Comparison of ENCODE assay signal across 8 cellular contexts in genomic region chr4:77599378-77599777, GRCh38. TPM values are rescaled to one million over a fixed set of nuclear protein-coding genes. Genes with fewer than 3 reads are reported as not detected.
DNase-seq lines count a peak whose midpoint lies in the region; ATAC-seq lines count a peak whose summit lies in the region.

No MANE protein-coding gene starts in this region.

- peak overlapping the region in 1 of 2 donors; percentile 79 for H3K27ac Mint-ChIP-seq in stimulated activated naive CD8-positive, alpha-beta T cell treated with anti-CD3 and anti-CD28 coated beads, Interleukin-15, amount 100 ng/mL, for 72 hours

- H3K4me1 Mint-ChIP-seq in stimulated activated naive CD8-positive, alpha-beta T cell treated with anti-CD3 and anti-CD28 coated beads, Interleukin-15, amount 100 ng/mL, for 72 hours, result peaks cover 26% of the 10 kb centered on the region

- peak; percentile 32 for DNase-seq in stimulated activated naive CD8-positive, alpha-beta T cell treated with anti-CD3 and anti-CD28 coated beads, Interleukin-15, Interleukin-2, amounts not matched to agents 100 U/mL and 50 U/mL, for 24 hours
- DNase-seq in stimulated activated naive CD8-positive, alpha-beta T cell treated with anti-CD3 and anti-CD28 coated beads, Interleukin-15, amount 100 ng/mL, for 72 hours, result no peak
- DNase-seq in NCI-H526 treated with DMSO at 0.1 percent for 48 hours (lab: John Stamatoyannopoulos, UW), result peak; percentile 17
- peak; percentile 7 to 41 for DNase-seq in dermis microvascular lymphatic vessel endothelial cell (ENCODE audit: low read depth in 2 of 2)
- DNase-seq in pons (ENCODE audit: low spot score), result peak; percentile 11
- DNase-seq in central memory CD4-positive, alpha-beta T cell, result no peak
- DNase-seq in activated CD4-positive, alpha-beta T cell treated with anti-CD3 and anti-CD28 coated beads for 1 hour, result no peak

- no peak overlapping the region for H3K4me3 Mint-ChIP-seq in stimulated activated naive CD8-positive, alpha-beta T cell treated with anti-CD3 and anti-CD28 coated beads, Interleukin-15, amount 100 ng/mL, for 72 hours

- peaks cover 0 to 12% of the 10 kb centered on the region in 2 donors for H3K9me3 Mint-ChIP-seq in stimulated activated naive CD8-positive, alpha-beta T cell treated with anti-CD3 and anti-CD28 coated beads, Interleukin-15, amount 100 ng/mL, for 72 hours

- no peak for ATAC-seq in stimulated activated naive CD8-positive, alpha-beta T cell treated with anti-CD3 and anti-CD28 coated beads, Interleukin-15, Interleukin-2, amounts not matched to agents 100 U/mL and 50 U/mL, for 24 hours
- ATAC-seq in stimulated activated naive CD8-positive, alpha-beta T cell treated with anti-CD3 and anti-CD28 coated beads, Interleukin-15, amount 100 ng/mL, for 72 hours, result no peak
- no peak for ATAC-seq in GM21526 (IDR thresholded peaks at IDR 0.05; ENCODE audit: low FRiP score, unreplicated experiment)

- H3K27me3 Mint-ChIP-seq in stimulated activated naive CD8-positive, alpha-beta T cell treated with anti-CD3 and anti-CD28 coated beads, Interleukin-15, amount 100 ng/mL, for 72 hours, result peaks cover 38% of the 10 kb centered on the region

RNA-seq across cellular contexts. Expression of gene CXCL13, which starts 6.2 kb away (rescaled TPM):
- total RNA-seq in dermis microvascular lymphatic vessel endothelial cell, result not detected in 2 replicates

Comparison
In these comparisons a context has a peak if more than half of its experiments do, and no peak if none do; other contexts are left out.
1. DNase-seq: peak in stimulated activated naive CD8-positive, alpha-beta T cell treated with anti-CD3 and anti-CD28 coated beads, Interleukin-15, Interleukin-2, amounts not matched to agents 100 U/mL and 50 U/mL, for 24 hours (single experiment), NCI-H526 treated with DMSO at 0.1 percent for 48 hours (single experiment), dermis microvascular lymphatic vessel endothelial cell (2 of 2) and pons (single experiment); none in stimulated activated naive CD8-positive, alpha-beta T cell treated with anti-CD3 and anti-CD28 coated beads, Interleukin-15, amount 100 ng/mL, for 72 hours (0 of 2), central memory CD4-positive, alpha-beta T cell (single experiment) and activated CD4-positive, alpha-beta T cell treated with anti-CD3 and anti-CD28 coated beads for 1 hour (single experiment).